13 cellular contexts compared by ENCODE assay signal in the genomic region with DNA sequence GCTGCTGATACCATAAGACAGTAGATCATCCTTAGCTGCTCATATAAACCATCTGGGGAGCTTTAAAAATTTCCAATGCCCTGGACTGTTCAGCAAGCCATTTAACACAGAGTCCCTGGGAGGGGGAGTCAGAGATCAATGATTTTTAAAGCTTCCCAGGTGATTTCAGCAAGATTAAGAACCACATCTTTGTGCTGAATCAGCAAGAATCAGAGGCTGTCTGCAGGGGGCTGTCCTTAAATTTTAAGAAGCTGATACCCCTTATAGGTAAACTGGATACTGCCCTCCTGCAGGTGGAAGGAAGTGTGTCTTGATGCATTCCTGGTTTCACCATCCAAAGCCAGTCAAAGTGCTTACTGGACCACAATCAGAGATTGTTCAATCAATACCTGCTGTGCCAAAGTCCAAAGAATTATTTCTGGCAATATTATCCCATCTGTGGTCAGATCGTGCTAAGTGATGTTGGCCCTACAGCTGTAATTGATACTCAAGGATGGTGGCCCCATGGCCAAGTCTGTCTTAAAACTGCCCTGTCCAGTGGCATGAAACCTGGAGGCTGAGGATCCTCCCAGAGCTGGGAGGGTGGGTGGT.
A peak's percentile ranks its signal among the peaks of the same experiment; 100 is the strongest.
DNase-seq lines count a peak whose midpoint lies in the region; ATAC-seq and TF ChIP-seq lines count a peak whose summit lies in the region.
"Had no signal": no experiment of that assay in that cellular context is flagged by ENCODE, and none has a peak within 500 bp of the region (broad histone marks: within the 10 kb centered on the region; RNA-seq: fewer than 3 reads in every experiment).

No MANE protein-coding gene starts in this region.

- H3K4me2 ChIP-seq in IMR-90 (ENCODE audit: low read depth, low read length) (no peak overlapping the region), neuronal stem cell (ENCODE audit: insufficient read depth, low read length, poor library complexity, severe bottlenecking) (no peak overlapping the region)
- H3K4me2 ChIP-seq: KMS-11 had no signal

- H3K9ac ChIP-seq in IMR-90 (ENCODE audit: low read depth, low read length) (no peak overlapping the region), neuronal stem cell (ENCODE audit: low read depth, low read length, poor library complexity) (no peak overlapping the region)
- H3K9ac ChIP-seq: KMS-11 had no signal

- H4K20me1 ChIP-seq in IMR-90 (ENCODE audit: insufficient read depth, low read length): no peaks in the 10 kb centered on the region

- H3K9me3 ChIP-seq in IMR-90 (ENCODE audit: control insufficient read depth, insufficient read depth, low read length) (no peaks in the 10 kb centered on the region), body of pancreas (no peaks in the 10 kb centered on the region), neuronal stem cell (replicated peaks in 1 of 2; ENCODE audit: control insufficient read depth in 2 of 2, insufficient read depth in 1 of 2, low read depth in 1 of 2, low read length in 2 of 2) (no peaks in the 10 kb centered on the region), lower lobe of right lung (no peaks in the 10 kb centered on the region), upper lobe of right lung (no peaks in the 10 kb centered on the region)
- H3K9me3 ChIP-seq: Caco-2 had no signal

- H2AK5ac ChIP-seq in IMR-90 (ENCODE audit: low read depth, low read length) (no peak overlapping the region), neuronal stem cell (ENCODE audit: low read depth, low read length) (no peak overlapping the region)

- H3K18ac ChIP-seq in IMR-90 (ENCODE audit: low read depth, low read length) (no peak overlapping the region), neuronal stem cell (ENCODE audit: low read length) (no peak overlapping the region)

- ATAC-seq in IMR-90 (ENCODE audit: low read depth) (no peak), body of pancreas (peak; percentile 15), left lobe of liver (peak; percentile 85), lower lobe of right lung (no peak), upper lobe of right lung (no peak)

- H4K8ac ChIP-seq in IMR-90 (ENCODE audit: low read depth in 2 of 2, low read length in 2 of 2) (no peak overlapping the region), neuronal stem cell (ENCODE audit: low read depth, low read length) (no peak overlapping the region)

- no peak overlapping the region for H4K91ac ChIP-seq in IMR-90 (ENCODE audit: insufficient read depth, low read depth, low read length)
- H4K91ac ChIP-seq in neuronal stem cell (ENCODE audit: low read depth, low read length, poor library complexity): no peak overlapping the region

- H3K4ac ChIP-seq in IMR-90 (ENCODE audit: low read depth, low read length) (no peak overlapping the region), neuronal stem cell (ENCODE audit: low read length) (no peak overlapping the region)

- H4K5ac ChIP-seq in IMR-90 (ENCODE audit: low read depth, low read length): no peak overlapping the region

- WGBS in IMR-90 (ENCODE audit: extremely low coverage in 2 of 2, insufficient read length in 1 of 2), 2 experiments: no CpG with 5 or more reads among the region's 1 CpG
- 0 to 17% methylated on average over 1 of the region's 1 CpG for WGBS in body of pancreas, 2 donors
- WGBS in neuronal stem cell (ENCODE audit: extremely low coverage in 2 of 2, insufficient read length in 2 of 2, insufficient replicate concordance in 1 of 2), 2 donors: no CpG with 5 or more reads among the region's 1 CpG

- CTCF ChIA-PET in IMR-90 (lab: Yijun Ruan, JAX): no interaction called here

- no peaks in the 10 kb centered on the region for H3K79me1 ChIP-seq in IMR-90 (ENCODE audit: low read depth in 1 of 2, low read length in 2 of 2)
- no peaks in the 10 kb centered on the region for H3K79me1 ChIP-seq in neuronal stem cell (ENCODE audit: low read depth, low read length)

- H2BK120ac ChIP-seq in IMR-90 (ENCODE audit: low read depth, low read length) (no peak overlapping the region), neuronal stem cell (ENCODE audit: low read depth, low read length) (no peak overlapping the region)

- intact Hi-C loops in IMR-90 (cut with micrococcal nuclease) (no loop called here), body of pancreas (cut with DNase I) (no loop called here), lower lobe of right lung (cut with DNase I) (no loop called here), upper lobe of right lung (cut with DNase I) (no loop called here)

- H2BK15ac ChIP-seq in IMR-90 (ENCODE audit: low read depth, low read length) (no peak overlapping the region), neuronal stem cell (ENCODE audit: low read length) (no peak overlapping the region)

- TF ChIP-seq CTCF in IMR-90 (conservative IDR thresholded peaks at IDR 0.05; ENCODE audit: low read depth, low read length): no peak
- TF ChIP-seq CTCF in body of pancreas (IDR thresholded peaks at IDR 0.05): no peak
- TF ChIP-seq CTCF in lower lobe of right lung (IDR thresholded peaks at IDR 0.05): no peak
- TF ChIP-seq CTCF in upper lobe of right lung (IDR thresholded peaks at IDR 0.05): no peak

- H3K36me3 ChIP-seq in IMR-90 (ENCODE audit: control insufficient read depth, insufficient read depth, low read length) (no peaks in the 10 kb centered on the region), body of pancreas (replicated peaks in 1 of 2; ENCODE audit: insufficient read depth in 1 of 2, low read depth in 2 of 2) (no peaks in the 10 kb centered on the region), neuronal stem cell (replicated peaks in 1 of 2; ENCODE audit: control insufficient read depth in 2 of 2, insufficient read depth in 2 of 2, low read length in 2 of 2) (no peaks in the 10 kb centered on the region), lower lobe of right lung (no peaks in the 10 kb centered on the region), upper lobe of right lung (no peaks in the 10 kb centered on the region)

- H2AFZ ChIP-seq in IMR-90 (replicated peaks; ENCODE audit: low read length, poor library complexity) (no peak overlapping the region), neuronal stem cell (ENCODE audit: low read length) (no peak overlapping the region)

- no TSS peak for BruUV-seq in IMR-90 (replicated peaks; lab: Mats Ljungman, UMichigan)

- H2AK9ac ChIP-seq in IMR-90 (replicated peaks; ENCODE audit: low read depth, low read length, poor library complexity): no peak overlapping the region

- H3K27ac ChIP-seq in IMR-90 (ENCODE audit: insufficient read depth, low read length) (no peak overlapping the region), body of pancreas (no peak overlapping the region), neuronal stem cell (replicated peaks; ENCODE audit: low read length) (no peak overlapping the region), lower lobe of right lung (no peak overlapping the region), upper lobe of right lung (no peak overlapping the region)
- H3K27ac ChIP-seq: C4-2B, KMS-11 had no signal

- POLR2A ChIA-PET in IMR-90 (lab: Charles Lee; ENCODE audit: unreplicated experiment): no interaction called here

- H3K27me3 ChIP-seq in IMR-90 (ENCODE audit: control insufficient read depth, insufficient read depth, low read length): no peaks in the 10 kb centered on the region; the same call in 1 of the 2 replicates
- H3K27me3 ChIP-seq in body of pancreas: no peaks in the 10 kb centered on the region
- H3K27me3 ChIP-seq in neuronal stem cell (ENCODE audit: control insufficient read depth in 3 of 3, insufficient read depth in 3 of 3, low read depth in 1 of 3, low read length in 3 of 3): no peaks in the 10 kb centered on the region
- H3K27me3 ChIP-seq in lower lobe of right lung (ENCODE audit: low read depth): no peaks in the 10 kb centered on the region
- H3K27me3 ChIP-seq in upper lobe of right lung: no peaks in the 10 kb centered on the region

- H3K14ac ChIP-seq in IMR-90 (replicated peaks; ENCODE audit: low read depth, low read length): no peak overlapping the region
- H3K14ac ChIP-seq in neuronal stem cell (ENCODE audit: low read length): no peak overlapping the region

- no peak overlapping the region for H3K56ac ChIP-seq in IMR-90 (ENCODE audit: extremely low read depth, insufficient read depth, low read length)

- DNase-seq in IMR-90 (no peak), body of pancreas (no peak), left lobe of liver (ENCODE audit: low spot score) (no peak), neuronal stem cell (ENCODE audit: low spot score) (no peak), lower lobe of right lung (no peak), upper lobe of right lung (no peak), midbrain (lab: John Stamatoyannopoulos, UW) (no peak)
- DNase-seq: AML-193; Caco-2; CD4-positive, alpha-beta T cell; HCEC 1CT had no signal

- H2BK12ac ChIP-seq in neuronal stem cell (ENCODE audit: low read length): peak overlapping the region; percentile 8

- no peak overlapping the region for H2BK20ac ChIP-seq in IMR-90 (ENCODE audit: low read depth, low read length)

- no peak overlapping the region for H3K23ac ChIP-seq in IMR-90 (ENCODE audit: low read depth, low read length)
- H3K23ac ChIP-seq in neuronal stem cell (ENCODE audit: low read depth, low read length, poor library complexity): no peak overlapping the region

- in situ Hi-C loops in IMR-90 (cut with MboI; ENCODE audit: low sequenced_read_pairs): no loop called here

- TF ChIP-seq RAD21 in IMR-90 (IDR thresholded peaks at IDR 0.05; ENCODE audit: low read length): no peak

- no peaks in the 10 kb centered on the region; the same call in 1 of the 2 replicates for H3K9me1 ChIP-seq in IMR-90 (ENCODE audit: insufficient read depth, low read length)

- no peak for TF ChIP-seq POLR2A in IMR-90 (IDR thresholded peaks at IDR 0.05; ENCODE audit: low read depth, low read length)
- TF ChIP-seq POLR2A in body of pancreas (IDR thresholded peaks at IDR 0.05): no peak

- H3K4me1 ChIP-seq in IMR-90 (ENCODE audit: control insufficient read depth, insufficient read depth, low read length): no peaks in the 10 kb centered on the region
- H3K4me1 ChIP-seq in body of pancreas: peaks cover 6% of the 10 kb centered on the region
- H3K4me1 ChIP-seq in neuronal stem cell (ENCODE audit: control insufficient read depth in 2 of 2, insufficient read depth in 1 of 2, low read depth in 1 of 2, low read length in 2 of 2): peaks cover 2 to 6% of the 10 kb centered on the region in 2 donors
- no peaks in the 10 kb centered on the region for H3K4me1 ChIP-seq in lower lobe of right lung
- no peaks in the 10 kb centered on the region for H3K4me1 ChIP-seq in upper lobe of right lung

- H2BK5ac ChIP-seq in IMR-90 (ENCODE audit: low read depth, low read length, poor library complexity, severe bottlenecking) (no peak overlapping the region), neuronal stem cell (ENCODE audit: low read length) (no peak overlapping the region)

- no peak overlapping the region for H3K4me3 ChIP-seq in IMR-90 (ENCODE audit: insufficient read depth, low read depth, low read length)
- H3K4me3 ChIP-seq in body of pancreas: no peak overlapping the region
- H3K4me3 ChIP-seq in neuronal stem cell (ENCODE audit: low read length in 2 of 2): no peak overlapping the region
- no peak overlapping the region for H3K4me3 ChIP-seq in lower lobe of right lung
- no peak overlapping the region for H3K4me3 ChIP-seq in upper lobe of right lung

- dilution Hi-C loops in IMR-90 (cut with HindIII; ENCODE audit: low sequenced_read_pairs, unreplicated experiment): no loop called here

TF ChIP-seq in IMR-90, 13 proteins besides CTCF, POLR2A, EP300 and RAD21:
- TF ChIP-seq MAFK (IDR thresholded peaks at IDR 0.05; ENCODE audit: low read depth, low read length) (peak; percentile 97), CHD1 (IDR thresholded peaks at IDR 0.05; ENCODE audit: low read depth, low read length) (no peak)

Comparison
In these comparisons a context has a peak if more than half of its experiments do, and no peak if none do; other contexts are left out.
1. ATAC-seq: peak in body of pancreas (single experiment) and left lobe of liver (single experiment); none in IMR-90 (single experiment), lower lobe of right lung (0 of 2) and upper lobe of right lung (single experiment).